In the genomic region with DNA sequence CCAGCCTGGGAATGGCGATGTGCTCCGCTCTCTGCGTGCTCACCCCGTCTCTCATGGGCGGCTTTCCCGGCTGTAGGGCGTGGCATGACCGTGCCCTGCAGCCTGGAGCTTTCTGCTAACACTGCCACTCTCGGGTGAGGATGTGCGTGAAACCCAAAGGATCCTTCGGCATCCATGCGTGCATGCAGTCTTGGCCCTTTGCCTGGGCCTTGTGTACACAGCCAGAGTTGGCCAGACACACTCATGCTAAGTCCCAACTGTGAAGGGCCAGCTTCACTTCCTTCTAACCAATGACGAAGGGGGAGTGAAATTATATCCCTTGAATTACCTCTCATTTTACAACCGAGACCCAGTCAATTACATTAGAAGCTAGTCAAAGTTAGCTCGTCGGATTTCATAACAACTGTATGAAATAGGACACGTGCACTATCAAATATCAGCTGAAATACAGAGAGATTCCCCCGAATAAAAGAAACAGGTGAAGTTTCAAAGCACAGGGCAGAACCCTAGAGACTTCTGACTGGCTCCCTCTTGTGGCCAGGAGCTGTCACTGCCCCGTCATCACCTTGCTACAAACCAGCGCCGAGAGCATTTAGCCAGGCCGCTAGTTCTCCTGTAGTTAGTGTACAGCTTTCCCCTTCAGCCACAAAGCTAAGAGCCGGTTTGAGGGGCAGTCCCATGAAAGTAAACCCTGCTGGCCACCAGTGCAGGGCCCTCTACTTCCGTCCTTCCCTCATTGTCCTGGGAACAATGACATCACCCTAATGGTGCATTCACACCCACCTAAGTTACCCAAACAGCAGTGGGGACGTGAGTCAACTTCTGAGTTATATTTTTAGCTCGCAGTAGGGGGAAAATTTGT, we compare ENCODE assay signal across 1 cellular context.
TF ChIP-seq lines count a peak whose summit lies in the region.

No MANE protein-coding gene starts in this region.

TF ChIP-seq in HEK293, 187 proteins besides CTCF, POLR2A, EP300 and RAD21 (continued from another document and continues in another):
- TF ChIP-seq PRDM1 (tag by site-specific recombination; IDR thresholded peaks at IDR 0.05) (no peak), TRIM28 (IDR thresholded peaks at IDR 0.05; ENCODE audit: borderline replicate concordance, low read length) (no peak), WT1 (tag by site-specific recombination; IDR thresholded peaks at IDR 0.05) (no peak), MZF1 (tag by site-specific recombination; IDR thresholded peaks at IDR 0.05; ENCODE audit: borderline replicate concordance) (peak; percentile 80; the same call in 1 of the 2 replicates), ZNF157 (tag by site-specific recombination; IDR thresholded peaks at IDR 0.05) (no peak), ZNF248 (tag by site-specific recombination; IDR thresholded peaks at IDR 0.05) (no peak), KLF7 (tag by site-specific recombination; IDR thresholded peaks at IDR 0.05; ENCODE audit: borderline replicate concordance) (no peak), ZNF660 (tag by site-specific recombination; IDR thresholded peaks at IDR 0.05) (peak; percentile 88), ZNF654 (tag by site-specific recombination; IDR thresholded peaks at IDR 0.05; ENCODE audit: low read depth) (peak; percentile 63), ZNF530 (tag by site-specific recombination; IDR thresholded peaks at IDR 0.05; ENCODE audit: low read depth) (no peak), ZNF184 (tag by site-specific recombination; IDR thresholded peaks at IDR 0.05) (no peak), SETDB1 (IDR thresholded peaks at IDR 0.05; ENCODE audit: insufficient read length, low read length) (no peak), ZNF514 (tag by site-specific recombination; IDR thresholded peaks at IDR 0.05) (no peak), ZNF426 (tag by site-specific recombination; IDR thresholded peaks at IDR 0.05) (no peak), MEIS1 (CRISPR knock-in tag; IDR thresholded peaks at IDR 0.05; ENCODE audit: borderline replicate concordance) (no peak), ZBTB1 (tag by site-specific recombination; IDR thresholded peaks at IDR 0.05) (no peak), ZNF354C (tag by site-specific recombination; IDR thresholded peaks at IDR 0.05; ENCODE audit: borderline replicate concordance, low read depth) (no peak), ZNF677 (tag by site-specific recombination; IDR thresholded peaks at IDR 0.05) (no peak), ZNF214 (tag by site-specific recombination; IDR thresholded peaks at IDR 0.05; ENCODE audit: borderline replicate concordance) (no peak), ZBTB21 (tag by site-specific recombination; IDR thresholded peaks at IDR 0.05) (peak; percentile 73)
- TF ChIP-seq, protein P1, sequence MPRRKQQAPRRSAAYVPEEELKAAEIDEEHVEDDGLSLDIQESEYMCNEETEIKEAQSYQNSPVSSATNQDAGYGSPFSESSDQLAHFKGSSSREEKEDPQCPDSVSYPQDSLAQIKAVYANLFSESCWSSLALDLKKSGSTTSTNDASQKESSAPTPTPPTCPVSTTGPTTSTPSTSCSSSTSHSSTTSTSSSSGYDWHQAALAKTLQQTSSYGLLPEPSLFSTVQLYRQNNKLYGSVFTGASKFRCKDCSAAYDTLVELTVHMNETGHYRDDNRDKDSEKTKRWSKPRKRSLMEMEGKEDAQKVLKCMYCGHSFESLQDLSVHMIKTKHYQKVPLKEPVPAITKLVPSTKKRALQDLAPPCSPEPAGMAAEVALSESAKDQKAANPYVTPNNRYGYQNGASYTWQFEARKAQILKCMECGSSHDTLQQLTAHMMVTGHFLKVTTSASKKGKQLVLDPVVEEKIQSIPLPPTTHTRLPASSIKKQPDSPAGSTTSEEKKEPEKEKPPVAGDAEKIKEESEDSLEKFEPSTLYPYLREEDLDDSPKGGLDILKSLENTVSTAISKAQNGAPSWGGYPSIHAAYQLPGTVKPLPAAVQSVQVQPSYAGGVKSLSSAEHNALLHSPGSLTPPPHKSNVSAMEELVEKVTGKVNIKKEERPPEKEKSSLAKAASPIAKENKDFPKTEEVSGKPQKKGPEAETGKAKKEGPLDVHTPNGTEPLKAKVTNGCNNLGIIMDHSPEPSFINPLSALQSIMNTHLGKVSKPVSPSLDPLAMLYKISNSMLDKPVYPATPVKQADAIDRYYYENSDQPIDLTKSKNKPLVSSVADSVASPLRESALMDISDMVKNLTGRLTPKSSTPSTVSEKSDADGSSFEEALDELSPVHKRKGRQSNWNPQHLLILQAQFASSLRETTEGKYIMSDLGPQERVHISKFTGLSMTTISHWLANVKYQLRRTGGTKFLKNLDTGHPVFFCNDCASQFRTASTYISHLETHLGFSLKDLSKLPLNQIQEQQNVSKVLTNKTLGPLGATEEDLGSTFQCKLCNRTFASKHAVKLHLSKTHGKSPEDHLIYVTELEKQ (tag by site-specific recombination; IDR thresholded peaks at IDR 0.05; ENCODE audit: borderline replicate concordance), result no peak
- TF ChIP-seq, protein P2, sequence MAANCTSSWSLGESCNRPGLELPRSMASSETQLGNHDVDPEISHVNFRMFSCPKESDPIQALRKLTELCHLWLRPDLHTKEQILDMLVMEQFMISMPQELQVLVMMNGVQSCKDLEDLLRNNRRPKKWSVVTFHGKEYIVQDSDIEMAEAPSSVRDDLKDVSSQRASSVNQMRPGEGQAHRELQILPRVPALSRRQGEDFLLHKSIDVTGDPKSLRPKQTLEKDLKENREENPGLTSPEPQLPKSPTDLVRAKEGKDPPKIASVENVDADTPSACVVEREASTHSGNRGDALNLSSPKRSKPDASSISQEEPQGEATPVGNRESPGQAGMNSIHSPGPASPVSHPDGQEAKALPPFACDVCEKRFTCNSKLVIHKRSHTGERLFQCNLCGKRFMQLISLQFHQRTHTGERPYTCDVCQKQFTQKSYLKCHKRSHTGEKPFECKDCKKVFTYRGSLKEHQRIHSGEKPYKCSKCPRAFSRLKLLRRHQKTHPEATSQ (tag by site-specific recombination; IDR thresholded peaks at IDR 0.05), result no peak
- TF ChIP-seq, protein P3, sequence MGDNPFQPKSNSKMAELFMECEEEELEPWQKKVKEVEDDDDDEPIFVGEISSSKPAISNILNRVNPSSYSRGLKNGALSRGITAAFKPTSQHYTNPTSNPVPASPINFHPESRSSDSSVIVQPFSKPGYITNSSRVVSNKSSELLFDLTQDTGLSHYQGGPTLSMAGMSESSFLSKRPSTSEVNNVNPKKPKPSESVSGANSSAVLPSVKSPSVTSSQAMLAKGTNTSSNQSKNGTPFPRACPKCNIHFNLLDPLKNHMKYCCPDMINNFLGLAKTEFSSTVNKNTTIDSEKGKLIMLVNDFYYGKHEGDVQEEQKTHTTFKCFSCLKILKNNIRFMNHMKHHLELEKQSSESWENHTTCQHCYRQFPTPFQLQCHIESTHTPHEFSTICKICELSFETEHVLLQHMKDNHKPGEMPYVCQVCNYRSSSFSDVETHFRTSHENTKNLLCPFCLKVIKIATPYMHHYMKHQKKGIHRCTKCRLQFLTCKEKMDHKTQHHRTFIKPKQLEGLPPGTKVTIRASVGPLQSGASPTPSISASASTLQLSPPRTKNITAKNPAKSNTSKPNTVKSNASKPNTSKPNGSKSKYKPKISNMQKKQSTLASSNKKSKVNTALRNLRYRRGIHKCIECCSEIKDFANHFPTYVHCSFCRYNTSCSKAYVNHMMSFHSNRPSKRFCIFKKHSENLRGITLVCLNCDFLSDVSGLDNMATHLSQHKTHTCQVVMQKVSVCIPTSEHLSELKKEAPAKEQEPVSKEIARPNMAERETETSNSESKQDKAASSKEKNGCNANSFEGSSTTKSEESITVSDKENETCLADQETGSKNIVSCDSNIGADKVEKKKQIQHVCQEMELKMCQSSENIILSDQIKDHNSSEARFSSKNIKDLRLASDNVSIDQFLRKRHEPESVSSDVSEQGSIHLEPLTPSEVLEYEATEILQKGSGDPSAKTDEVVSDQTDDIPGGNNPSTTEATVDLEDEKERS (tag by site-specific recombination; IDR thresholded peaks at IDR 0.05), result no peak
- TF ChIP-seq, protein P4, sequence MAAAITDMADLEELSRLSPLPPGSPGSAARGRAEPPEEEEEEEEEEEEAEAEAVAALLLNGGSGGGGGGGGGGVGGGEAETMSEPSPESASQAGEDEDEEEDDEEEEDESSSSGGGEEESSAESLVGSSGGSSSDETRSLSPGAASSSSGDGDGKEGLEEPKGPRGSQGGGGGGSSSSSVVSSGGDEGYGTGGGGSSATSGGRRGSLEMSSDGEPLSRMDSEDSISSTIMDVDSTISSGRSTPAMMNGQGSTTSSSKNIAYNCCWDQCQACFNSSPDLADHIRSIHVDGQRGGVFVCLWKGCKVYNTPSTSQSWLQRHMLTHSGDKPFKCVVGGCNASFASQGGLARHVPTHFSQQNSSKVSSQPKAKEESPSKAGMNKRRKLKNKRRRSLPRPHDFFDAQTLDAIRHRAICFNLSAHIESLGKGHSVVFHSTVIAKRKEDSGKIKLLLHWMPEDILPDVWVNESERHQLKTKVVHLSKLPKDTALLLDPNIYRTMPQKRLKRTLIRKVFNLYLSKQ (tag by site-specific recombination; IDR thresholded peaks at IDR 0.05; ENCODE audit: borderline replicate concordance), result no peak
- TF ChIP-seq, protein P5, sequence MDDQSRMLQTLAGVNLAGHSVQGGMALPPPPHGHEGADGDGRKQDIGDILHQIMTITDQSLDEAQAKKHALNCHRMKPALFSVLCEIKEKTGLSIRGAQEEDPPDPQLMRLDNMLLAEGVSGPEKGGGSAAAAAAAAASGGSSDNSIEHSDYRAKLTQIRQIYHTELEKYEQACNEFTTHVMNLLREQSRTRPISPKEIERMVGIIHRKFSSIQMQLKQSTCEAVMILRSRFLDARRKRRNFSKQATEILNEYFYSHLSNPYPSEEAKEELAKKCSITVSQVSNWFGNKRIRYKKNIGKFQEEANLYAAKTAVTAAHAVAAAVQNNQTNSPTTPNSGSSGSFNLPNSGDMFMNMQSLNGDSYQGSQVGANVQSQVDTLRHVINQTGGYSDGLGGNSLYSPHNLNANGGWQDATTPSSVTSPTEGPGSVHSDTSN (CRISPR knock-in tag; IDR thresholded peaks at IDR 0.05), result no peak
- TF ChIP-seq, protein P6, sequence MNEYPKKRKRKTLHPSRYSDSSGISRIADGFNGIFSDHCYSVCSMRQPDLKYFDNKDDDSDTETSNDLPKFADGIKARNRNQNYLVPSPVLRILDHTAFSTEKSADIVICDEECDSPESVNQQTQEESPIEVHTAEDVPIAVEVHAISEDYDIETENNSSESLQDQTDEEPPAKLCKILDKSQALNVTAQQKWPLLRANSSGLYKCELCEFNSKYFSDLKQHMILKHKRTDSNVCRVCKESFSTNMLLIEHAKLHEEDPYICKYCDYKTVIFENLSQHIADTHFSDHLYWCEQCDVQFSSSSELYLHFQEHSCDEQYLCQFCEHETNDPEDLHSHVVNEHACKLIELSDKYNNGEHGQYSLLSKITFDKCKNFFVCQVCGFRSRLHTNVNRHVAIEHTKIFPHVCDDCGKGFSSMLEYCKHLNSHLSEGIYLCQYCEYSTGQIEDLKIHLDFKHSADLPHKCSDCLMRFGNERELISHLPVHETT (tag by site-specific recombination; IDR thresholded peaks at IDR 0.05), result no peak
- TF ChIP-seq, protein P7, sequence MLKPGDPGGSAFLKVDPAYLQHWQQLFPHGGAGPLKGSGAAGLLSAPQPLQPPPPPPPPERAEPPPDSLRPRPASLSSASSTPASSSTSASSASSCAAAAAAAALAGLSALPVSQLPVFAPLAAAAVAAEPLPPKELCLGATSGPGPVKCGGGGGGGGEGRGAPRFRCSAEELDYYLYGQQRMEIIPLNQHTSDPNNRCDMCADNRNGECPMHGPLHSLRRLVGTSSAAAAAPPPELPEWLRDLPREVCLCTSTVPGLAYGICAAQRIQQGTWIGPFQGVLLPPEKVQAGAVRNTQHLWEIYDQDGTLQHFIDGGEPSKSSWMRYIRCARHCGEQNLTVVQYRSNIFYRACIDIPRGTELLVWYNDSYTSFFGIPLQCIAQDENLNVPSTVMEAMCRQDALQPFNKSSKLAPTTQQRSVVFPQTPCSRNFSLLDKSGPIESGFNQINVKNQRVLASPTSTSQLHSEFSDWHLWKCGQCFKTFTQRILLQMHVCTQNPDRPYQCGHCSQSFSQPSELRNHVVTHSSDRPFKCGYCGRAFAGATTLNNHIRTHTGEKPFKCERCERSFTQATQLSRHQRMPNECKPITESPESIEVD (tag by site-specific recombination; IDR thresholded peaks at IDR 0.05), result no peak
- TF ChIP-seq, protein P8, sequence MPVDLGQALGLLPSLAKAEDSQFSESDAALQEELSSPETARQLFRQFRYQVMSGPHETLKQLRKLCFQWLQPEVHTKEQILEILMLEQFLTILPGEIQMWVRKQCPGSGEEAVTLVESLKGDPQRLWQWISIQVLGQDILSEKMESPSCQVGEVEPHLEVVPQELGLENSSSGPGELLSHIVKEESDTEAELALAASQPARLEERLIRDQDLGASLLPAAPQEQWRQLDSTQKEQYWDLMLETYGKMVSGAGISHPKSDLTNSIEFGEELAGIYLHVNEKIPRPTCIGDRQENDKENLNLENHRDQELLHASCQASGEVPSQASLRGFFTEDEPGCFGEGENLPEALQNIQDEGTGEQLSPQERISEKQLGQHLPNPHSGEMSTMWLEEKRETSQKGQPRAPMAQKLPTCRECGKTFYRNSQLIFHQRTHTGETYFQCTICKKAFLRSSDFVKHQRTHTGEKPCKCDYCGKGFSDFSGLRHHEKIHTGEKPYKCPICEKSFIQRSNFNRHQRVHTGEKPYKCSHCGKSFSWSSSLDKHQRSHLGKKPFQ (tag by site-specific recombination; IDR thresholded peaks at IDR 0.05), result no peak
- TF ChIP-seq, protein P9, sequence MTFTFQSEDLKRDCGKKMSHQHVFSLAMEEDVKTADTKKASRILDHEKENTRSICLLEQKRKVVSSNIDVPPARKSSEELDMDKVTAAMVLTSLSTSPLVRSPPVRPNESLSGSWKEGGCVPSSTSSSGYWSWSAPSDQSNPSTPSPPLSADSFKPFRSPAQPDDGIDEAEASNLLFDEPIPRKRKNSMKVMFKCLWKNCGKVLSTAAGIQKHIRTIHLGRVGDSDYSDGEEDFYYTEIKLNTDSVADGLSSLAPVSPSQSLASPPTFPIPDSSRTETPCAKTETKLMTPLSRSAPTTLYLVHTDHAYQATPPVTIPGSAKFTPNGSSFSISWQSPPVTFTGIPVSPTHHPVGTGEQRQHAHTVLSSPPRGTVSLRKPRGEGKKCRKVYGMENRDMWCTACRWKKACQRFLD (tag by site-specific recombination; IDR thresholded peaks at IDR 0.05), result no peak
- TF ChIP-seq, protein P10, sequence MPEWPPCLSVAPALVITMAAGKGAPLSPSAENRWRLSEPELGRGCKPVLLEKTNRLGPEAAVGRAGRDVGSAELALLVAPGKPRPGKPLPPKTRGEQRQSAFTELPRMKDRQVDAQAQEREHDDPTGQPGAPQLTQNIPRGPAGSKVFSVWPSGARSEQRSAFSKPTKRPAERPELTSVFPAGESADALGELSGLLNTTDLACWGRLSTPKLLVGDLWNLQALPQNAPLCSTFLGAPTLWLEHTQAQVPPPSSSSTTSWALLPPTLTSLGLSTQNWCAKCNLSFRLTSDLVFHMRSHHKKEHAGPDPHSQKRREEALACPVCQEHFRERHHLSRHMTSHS (tag by site-specific recombination; IDR thresholded peaks at IDR 0.05), result no peak
